Comparison of ENCODE assay signal across 8 cellular contexts in the genomic region with DNA sequence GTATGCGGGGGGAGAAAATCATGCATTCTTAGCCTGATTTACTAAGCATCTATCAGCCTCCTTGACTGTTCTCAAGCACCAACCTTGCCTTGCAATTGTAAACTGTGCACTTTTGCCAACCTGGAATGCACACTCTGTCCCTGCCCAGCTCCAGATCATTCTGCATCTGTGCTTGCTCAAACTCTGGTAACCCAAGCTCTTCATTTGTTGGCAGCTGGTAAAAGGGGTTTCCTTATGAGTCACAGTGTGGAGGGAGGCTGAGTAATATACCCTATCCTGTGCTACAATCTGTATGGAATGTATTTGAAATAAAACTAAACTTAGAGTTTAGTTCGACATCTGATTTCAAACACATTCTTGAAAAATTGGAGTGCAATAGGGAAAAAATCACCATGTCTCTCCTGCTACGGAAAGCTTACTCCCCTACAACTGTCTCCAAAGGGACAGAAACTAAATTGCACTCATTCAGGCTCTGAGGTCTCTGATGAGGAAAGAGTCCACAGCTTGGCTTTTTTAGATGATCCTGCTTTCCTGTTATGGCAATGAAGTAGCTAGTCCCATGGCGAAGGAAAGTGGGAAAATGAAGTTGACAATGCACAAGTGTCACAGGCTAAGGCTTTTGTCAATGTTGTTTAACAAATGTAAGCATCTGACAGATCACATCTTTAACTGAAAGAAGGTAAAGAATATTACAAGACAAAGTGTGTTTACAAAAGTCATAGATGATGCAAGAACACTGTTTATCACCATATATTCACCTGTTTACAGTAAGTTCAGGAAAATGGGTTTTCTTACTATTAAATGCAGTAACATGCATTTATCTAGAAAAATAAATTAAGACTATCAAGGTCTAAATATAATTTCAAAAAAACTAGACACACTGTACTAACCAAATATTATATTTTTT.
DNase-seq lines count a peak whose midpoint lies in the region; ATAC-seq, FAIRE-seq and TF ChIP-seq lines count a peak whose summit lies in the region.
"Had no signal": no experiment of that assay in that cellular context is flagged by ENCODE, and none has a peak within 500 bp of the region (broad histone marks: within the 10 kb centered on the region; RNA-seq: fewer than 3 reads in every experiment).

No MANE protein-coding gene starts in this region.

- H3K4me3 ChIP-seq in adrenal gland (no peak overlapping the region), transverse colon (no peak overlapping the region)

- H3K27ac ChIP-seq in adrenal gland: peak overlapping the region in 1 of 5 donors; percentile 13
- peak overlapping the region; percentile 74 to 83 (median 80) for H3K27ac ChIP-seq in transverse colon

- in situ Hi-C loops in transverse colon (cut with MboI; ENCODE audit: low pct_ligation_motif_present in 1 of 4, low pct_unique_long_range_greater_than_20kb in 1 of 4, low sequenced_read_pairs in 3 of 4): loop anchor here in 2 of 4 donors (25.0 kb wide), 2 partner anchors 315 to 540 kb away; no protein-coding TSS in a partner anchor

- DNase-seq in adrenal gland (peak in 4 of 7 donors; percentile 9 to 25 (median 20)), islet precursor cell (peak; percentile 88), transverse colon (peak; percentile 21), GF-D8 (lab: John Stamatoyannopoulos, UW) (no peak), D721Med (ENCODE audit: insufficient read length, low spot score) (no peak)

- WGBS in adrenal gland, 4 donors: 66 to 71% (median 68%) methylated on average over 4 of the region's 4 CpGs
- 49 to 66% methylated on average over 3 to 4 of the region's 4 CpGs for WGBS in transverse colon (ENCODE audit: low coverage in 1 of 2), 2 donors

- H3K36me3 ChIP-seq in adrenal gland (replicated peaks in 1 of 2) (no peaks in the 10 kb centered on the region), transverse colon (no peaks in the 10 kb centered on the region)

- H3K27me3 ChIP-seq in adrenal gland (no peaks in the 10 kb centered on the region), transverse colon (no peaks in the 10 kb centered on the region)

- no peak for FAIRE-seq in D721Med (lab: Jason Lieb, UNC)
- FAIRE-seq: islet of Langerhans had no signal

- intact Hi-C loops in adrenal gland (cut with DNase I): no loop called here
- intact Hi-C loops in transverse colon (cut with DNase I; ENCODE audit: low total_unique reads): no loop called here

- ATAC-seq in HG02610 (IDR thresholded peaks at IDR 0.05; ENCODE audit: unreplicated experiment): peak; percentile 64
- ATAC-seq in HG03565 (IDR thresholded peaks at IDR 0.05; ENCODE audit: unreplicated experiment): no peak

- H3K4me1 ChIP-seq in adrenal gland (replicated peaks in 1 of 2) (peaks cover 0 to 9% of the 10 kb centered on the region in 2 donors), transverse colon (peaks cover 11 to 45% (median 25%) of the 10 kb centered on the region in 4 donors)

- no peaks in the 10 kb centered on the region for H3K9me3 ChIP-seq in adrenal gland (replicated peaks in 1 of 3)
- H3K9me3 ChIP-seq in transverse colon: no peaks in the 10 kb centered on the region

- peak; percentile 81 for TF ChIP-seq EP300 in transverse colon (IDR thresholded peaks at IDR 0.05; ENCODE audit: low read depth)

- TF ChIP-seq POLR2A in adrenal gland (IDR thresholded peaks at IDR 0.05) (no peak), transverse colon (IDR thresholded peaks at IDR 0.05) (no peak)

- no peak for TF ChIP-seq CTCF in adrenal gland (IDR thresholded peaks at IDR 0.05)
- no peak for TF ChIP-seq CTCF in transverse colon (IDR thresholded peaks at IDR 0.05)
- no peak for TF ChIP-seq CTCF in D721Med (IDR thresholded peaks at IDR 0.05; ENCODE audit: insufficient read depth, missing control alignments)

Comparison
In these comparisons a context has a peak if more than half of its experiments do, and no peak if none do; other contexts are left out.
1. DNase-seq: peak in adrenal gland (4 of 7), islet precursor cell (single experiment) and transverse colon (single experiment); none in GF-D8 (single experiment) and D721Med (single experiment).